In the genomic region with DNA sequence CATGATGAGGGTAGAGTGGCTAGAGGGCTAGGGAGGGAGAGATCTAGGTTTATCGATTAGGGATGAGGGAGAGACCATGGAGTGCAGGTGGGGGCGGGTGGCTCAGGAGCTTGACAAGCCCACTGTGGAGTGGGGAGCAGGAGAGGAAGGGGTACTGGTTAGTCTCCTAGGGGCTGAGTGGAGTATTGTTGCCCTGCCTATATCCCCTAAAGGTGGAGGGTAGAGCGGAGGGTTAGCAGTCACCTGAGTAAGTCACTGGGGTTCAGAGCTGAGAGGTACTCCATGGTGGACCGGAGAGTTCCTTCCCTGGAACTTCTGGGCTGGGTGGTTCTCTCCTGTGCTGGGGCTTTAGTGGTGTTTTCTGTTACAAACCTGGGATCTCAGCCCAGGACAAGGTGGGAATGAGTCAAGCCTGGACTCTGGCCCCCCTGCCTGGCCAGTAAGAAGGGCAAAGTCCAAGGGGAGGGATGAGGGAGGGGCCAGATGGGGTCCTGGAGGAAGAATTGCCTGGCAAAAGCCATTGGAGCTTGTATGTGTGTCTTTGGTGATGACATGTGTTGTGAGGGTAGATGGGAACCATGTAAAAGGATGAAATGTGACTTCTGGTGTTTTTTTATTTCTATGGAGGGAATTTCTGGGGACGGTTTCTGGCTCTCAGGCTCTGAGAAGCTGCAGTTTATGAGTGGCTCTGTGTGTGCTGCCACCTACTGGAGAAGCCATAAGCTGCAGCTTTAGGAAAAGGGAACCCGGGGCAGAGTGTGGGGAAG, we compare ENCODE assay signal across 8 cellular contexts. TPM values are rescaled to one million over a fixed set of nuclear protein-coding genes. Genes with fewer than 3 reads are reported as not detected.
DNase-seq lines count a peak whose midpoint lies in the region; ATAC-seq, FAIRE-seq and TF ChIP-seq lines count a peak whose summit lies in the region.

A gene with protein sequence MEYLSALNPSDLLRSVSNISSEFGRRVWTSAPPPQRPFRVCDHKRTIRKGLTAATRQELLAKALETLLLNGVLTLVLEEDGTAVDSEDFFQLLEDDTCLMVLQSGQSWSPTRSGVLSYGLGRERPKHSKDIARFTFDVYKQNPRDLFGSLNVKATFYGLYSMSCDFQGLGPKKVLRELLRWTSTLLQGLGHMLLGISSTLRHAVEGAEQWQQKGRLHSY (minus strand): TSS at position 403 of the 767 bp plus-strand sequence. CDS start 119 bp downstream, at position 284.

- no peaks in the 10 kb centered on the region for H3K9me3 ChIP-seq in thoracic aorta

- no peak for ATAC-seq in effector memory CD8-positive, alpha-beta T cell (replicated peaks)
- ATAC-seq in thoracic aorta (ENCODE audit: insufficient number of reproducible peaks, low FRiP score, low read depth) (no peak), HG03025 (IDR thresholded peaks at IDR 0.05; ENCODE audit: low FRiP score, unreplicated experiment) (no peak)

- no peak within 1 kb of the TSS for H3K27ac ChIP-seq in thoracic aorta

- no peak for FAIRE-seq in H54 (lab: Jason Lieb, UNC)

- H3K27me3 Mint-ChIP-seq in effector memory CD8-positive, alpha-beta T cell: no peaks in the 10 kb centered on the region
- H3K27me3 Mint-ChIP-seq in mesothelial cell of epicardium (ENCODE audit: low read depth): no peaks in the 10 kb centered on the region

- H3K4me1 Mint-ChIP-seq in effector memory CD8-positive, alpha-beta T cell (ENCODE audit: low read depth in 2 of 2): peaks cover 33 to 44% of the 10 kb centered on the region in 2 donors
- H3K4me1 Mint-ChIP-seq in mesothelial cell of epicardium: peaks cover 2% of the 10 kb centered on the region

- peaks cover 38% of the 10 kb centered on the region for H3K36me3 ChIP-seq in thoracic aorta

- peaks cover 5 to 21% of the 10 kb centered on the region in 2 donors for H3K4me1 ChIP-seq in thoracic aorta (ENCODE audit: control insufficient read depth in 1 of 2, low read depth in 2 of 2)

- TF ChIP-seq CTCF in mesothelial cell of epicardium (IDR thresholded peaks at IDR 0.05; ENCODE audit: unreplicated experiment): peak; percentile 82
- peak; percentile 82 for TF ChIP-seq CTCF in thoracic aorta (IDR thresholded peaks at IDR 0.05)

- H3K27me3 ChIP-seq in thoracic aorta (replicated peaks; ENCODE audit: insufficient read depth): no peaks in the 10 kb centered on the region

- H3K27ac Mint-ChIP-seq in effector memory CD8-positive, alpha-beta T cell: peak within 1 kb of the TSS; percentile 20 to 80
- no peak within 1 kb of the TSS for H3K27ac Mint-ChIP-seq in mesothelial cell of epicardium

- DNase-seq in CD1c-positive myeloid dendritic cell (ENCODE audit: extremely low spot score) (peak; percentile 86), H54 (ENCODE audit: insufficient read length, low spot score) (peak; percentile 65), NCI-H69 (lab: John Stamatoyannopoulos, UW) (peak; percentile 62), mesothelial cell of epicardium (ENCODE audit: low spot score in 2 of 2, unreplicated experiment in 2 of 2) (peak in 1 of 2 experiments; percentile 72), thoracic aorta (ENCODE audit: low spot score) (no peak)
- DNase-seq in activated CD8-positive, alpha-beta memory T cell treated with anti-CD3 and anti-CD28 coated beads for 24 hours: peak; percentile 79
- DNase-seq in effector memory CD8-positive, alpha-beta T cell: peak; percentile 53 to 61 (median 54)

- H3K4me3 Mint-ChIP-seq in effector memory CD8-positive, alpha-beta T cell: peak within 1 kb of the TSS; percentile 9 to 12
- H3K4me3 Mint-ChIP-seq in mesothelial cell of epicardium: no peak within 1 kb of the TSS

- H3K9me3 Mint-ChIP-seq in effector memory CD8-positive, alpha-beta T cell: no peaks in the 10 kb centered on the region
- no peaks in the 10 kb centered on the region for H3K9me3 Mint-ChIP-seq in mesothelial cell of epicardium

- H3K4me3 ChIP-seq in thoracic aorta: no peak within 1 kb of the TSS

- peaks cover 59% of the 10 kb centered on the region for H3K36me3 Mint-ChIP-seq in effector memory CD8-positive, alpha-beta T cell (ENCODE audit: insufficient read depth)
- peaks cover 26% of the 10 kb centered on the region for H3K36me3 Mint-ChIP-seq in mesothelial cell of epicardium

- TF ChIP-seq POLR2A in H54 (IDR thresholded peaks at IDR 0.05; ENCODE audit: low read depth, low read length): no peak

RNA-seq across cellular contexts. Expression of the gene that starts here (rescaled TPM):
- not detected in 3 replicates for total RNA-seq in mesothelial cell of epicardium
- 10 to 100 TPM; 10.9 to 17.3 TPM for total RNA-seq in thoracic aorta

Comparison
In these comparisons a context has a peak if more than half of its experiments do, and no peak if none do; other contexts are left out.
1. RNA of the gene that starts here (total RNA-seq): 10.9 to 17.3 TPM in thoracic aorta; not detected in mesothelial cell of epicardium; every median in the first group is over 10 times any median in the second.